11 cellular contexts compared by ENCODE assay signal in the genomic region with DNA sequence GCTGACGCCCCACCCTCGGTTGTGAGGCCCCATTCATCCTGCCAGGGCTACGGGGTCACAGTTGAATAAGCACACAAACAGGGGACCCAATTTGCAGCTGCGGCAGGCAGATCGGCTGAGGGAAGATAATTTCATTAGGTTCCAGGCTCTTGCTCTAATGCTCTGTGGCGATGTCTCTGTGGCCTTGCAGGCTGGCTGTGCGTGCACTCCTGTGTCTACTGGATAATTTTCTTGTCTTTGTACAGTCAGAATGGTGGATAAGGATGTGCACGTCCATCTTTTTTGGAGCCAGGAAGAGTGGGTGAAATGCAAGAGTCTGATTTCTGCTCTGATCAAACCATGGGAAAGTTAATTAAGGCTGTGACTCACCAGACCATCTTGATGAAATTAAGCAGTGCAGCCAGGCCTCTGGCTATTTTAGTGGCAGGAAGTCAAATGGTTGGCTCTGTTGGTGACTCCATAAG. TPM values are rescaled to one million over a fixed set of nuclear protein-coding genes. Genes with fewer than 3 reads are reported as not detected.
"Had no signal": no experiment of that assay in that cellular context is flagged by ENCODE, and none has a peak within 500 bp of the region (broad histone marks: within the 10 kb centered on the region; RNA-seq: fewer than 3 reads in every experiment).

No MANE protein-coding gene starts in this region.

- H3K4me3 ChIP-seq: ovary had no signal

- ATAC-seq: activated CD4-positive, alpha-beta T cell treated with anti-CD3 and anti-CD28 coated beads for 36 hours had no signal

- DNase-seq: activated CD4-positive, alpha-beta T cell treated with anti-CD3 and anti-CD28 coated beads for 36 hours; activated naive CD4-positive, alpha-beta T cell treated with anti-CD3 and anti-CD28 coated beads for 36 hours; effector memory CD4-positive, alpha-beta T cell; hippocampal formation; ovary; stimulated activated CD4-positive, alpha-beta T cell treated with anti-CD3 and anti-CD28 coated beads, Interleukin-4, amount 100 ng/mL, for 24 hours; WERI-Rb-1 had no signal

- H3K27me3 ChIP-seq: ovary had no signal

- H3K9me3 ChIP-seq: ovary had no signal

- H3K27ac ChIP-seq: epithelial cell of prostate, ovary, WERI-Rb-1 had no signal

- H3K36me3 ChIP-seq: ovary, WERI-Rb-1 had no signal

RNA-seq across cellular contexts. Expression of a gene that starts 39.2 kb away (rescaled TPM):
- total RNA-seq: activated CD4-positive, alpha-beta T cell treated with anti-CD3 and anti-CD28 coated beads for 36 hours; activated naive CD4-positive, alpha-beta T cell treated with anti-CD3 and anti-CD28 coated beads for 36 hours; glomerular endothelial cell; kidney epithelial cell; ovary had no signal
- polyA plus RNA-seq: liver, ovary had no signal
